7 cellular contexts compared by ENCODE assay signal in genomic region chr3:185823280-185824044, GRCh38. TPM values are rescaled to one million over a fixed set of nuclear protein-coding genes. Genes with fewer than 3 reads are reported as not detected.
DNase-seq lines count a peak whose midpoint lies in the region; ATAC-seq and TF ChIP-seq lines count a peak whose summit lies in the region.

No MANE protein-coding gene starts in this region.

- peak overlapping the region; percentile 63 for H3K4me3 ChIP-seq in GM12865 (ENCODE audit: low read depth, low read length)
- peak overlapping the region; percentile 86 for H3K4me3 ChIP-seq in retinal pigment epithelial cell (ENCODE audit: low read length)

- H3K27me3 Mint-ChIP-seq in activated naive CD8-positive, alpha-beta T cell treated with anti-CD3 and anti-CD28 coated beads, Interleukin-2, amount 10 ng/mL, durations not matched to agents 7 days and 5 days: peaks cover 72% of the 10 kb centered on the region

- no peaks in the 10 kb centered on the region for H3K9me3 Mint-ChIP-seq in activated naive CD8-positive, alpha-beta T cell treated with anti-CD3 and anti-CD28 coated beads, Interleukin-2, amount 10 ng/mL, durations not matched to agents 7 days and 5 days

- peak; percentile 26 for DNase-seq in GM12865 (ENCODE audit: low read depth)
- DNase-seq in NCI-H510A treated with DMSO at 0.1 percent for 48 hours (lab: John Stamatoyannopoulos, UW): peak; percentile 9
- peak; percentile 58 for DNase-seq in activated naive CD8-positive, alpha-beta T cell treated with anti-CD3 and anti-CD28 coated beads, Interleukin-2, amount 10 ng/mL, durations not matched to agents 7 days and 5 days
- DNase-seq in left ventricle myocardium superior: peak; percentile 73
- DNase-seq in retinal pigment epithelial cell (ENCODE audit: low read depth): no peak
- DNase-seq in NCI-H2107 treated with DMSO at 0.1 percent for 48 hours (lab: John Stamatoyannopoulos, UW; ENCODE audit: unreplicated experiment): no peak

- intact Hi-C loops in left ventricle myocardium superior (cut with micrococcal nuclease): no loop called here

- no peak for ATAC-seq in activated naive CD8-positive, alpha-beta T cell treated with anti-CD3 and anti-CD28 coated beads, Interleukin-2, amount 10 ng/mL, durations not matched to agents 7 days and 5 days (ENCODE audit: low read depth)
- ATAC-seq in left ventricle myocardium superior (peak; percentile 58), HG02852 (IDR thresholded peaks at IDR 0.05; ENCODE audit: unreplicated experiment) (no peak)

- no peak overlapping the region for H3K27ac Mint-ChIP-seq in activated naive CD8-positive, alpha-beta T cell treated with anti-CD3 and anti-CD28 coated beads, Interleukin-2, amount 10 ng/mL, durations not matched to agents 7 days and 5 days

- POLR2A ChIA-PET in activated naive CD8-positive, alpha-beta T cell treated with anti-CD3 and anti-CD28 coated beads, Interleukin-2, amount 10 ng/mL, durations not matched to agents 7 days and 5 days (lab: Charles Lee): no interaction called here

- no peaks in the 10 kb centered on the region for H3K36me3 Mint-ChIP-seq in activated naive CD8-positive, alpha-beta T cell treated with anti-CD3 and anti-CD28 coated beads, Interleukin-2, amount 10 ng/mL, durations not matched to agents 7 days and 5 days

- H3K4me3 Mint-ChIP-seq in activated naive CD8-positive, alpha-beta T cell treated with anti-CD3 and anti-CD28 coated beads, Interleukin-2, amount 10 ng/mL, durations not matched to agents 7 days and 5 days: peak overlapping the region; percentile 81

- TF ChIP-seq CTCF in GM12865 (IDR thresholded peaks at IDR 0.05; ENCODE audit: insufficient read depth, low read depth, low read length, missing control alignments) (no peak), retinal pigment epithelial cell (conservative IDR thresholded peaks at IDR 0.05; ENCODE audit: low read depth, low read length) (peak; percentile 19)

- H3K4me1 Mint-ChIP-seq in activated naive CD8-positive, alpha-beta T cell treated with anti-CD3 and anti-CD28 coated beads, Interleukin-2, amount 10 ng/mL, durations not matched to agents 7 days and 5 days: peaks cover 14% of the 10 kb centered on the region

RNA-seq across cellular contexts. Expression of gene IGF2BP2, which starts 1.4 kb away (rescaled TPM):
- total RNA-seq in activated naive CD8-positive, alpha-beta T cell treated with anti-CD3 and anti-CD28 coated beads, Interleukin-2, amount 10 ng/mL, durations not matched to agents 7 days and 5 days: 1 to 10 TPM in 1 of 2 experiments, under 1 TPM in 1; 0.11 to 1.2 TPM
- 16.7 TPM for total RNA-seq in left ventricle myocardium superior

Comparison
In these comparisons a context has a peak if more than half of its experiments do, and no peak if none do; other contexts are left out.
1. DNase-seq: peak in GM12865 (single experiment), NCI-H510A treated with DMSO at 0.1 percent for 48 hours (single experiment), activated naive CD8-positive, alpha-beta T cell treated with anti-CD3 and anti-CD28 coated beads, Interleukin-2, amount 10 ng/mL, durations not matched to agents 7 days and 5 days (single experiment) and left ventricle myocardium superior (single experiment); none in retinal pigment epithelial cell (single experiment) and NCI-H2107 treated with DMSO at 0.1 percent for 48 hours (single experiment).